In the genomic region with DNA sequence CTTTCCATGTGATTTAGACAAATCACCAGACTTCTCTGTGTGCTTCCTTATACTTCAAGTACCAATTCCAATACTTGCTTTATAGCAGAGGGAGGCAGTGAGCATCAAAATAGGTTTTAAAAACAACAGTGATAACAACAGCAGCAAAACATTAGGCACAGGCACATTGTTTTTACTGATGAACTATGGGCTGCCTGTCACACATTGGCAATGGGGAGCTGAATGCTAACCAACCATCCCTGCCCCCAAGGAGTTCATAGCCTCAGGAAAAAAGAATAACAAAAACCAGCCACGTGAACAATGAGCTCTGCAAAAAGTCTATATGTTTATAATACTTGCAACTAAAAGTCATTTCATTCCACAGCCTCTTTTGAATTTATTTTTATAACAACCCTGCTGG, we compare ENCODE assay signal across 17 cellular contexts.
DNase-seq lines count a peak whose midpoint lies in the region; TF ChIP-seq lines count a peak whose summit lies in the region.
"Had no signal": no experiment of that assay in that cellular context is flagged by ENCODE, and none has a peak within 500 bp of the region (broad histone marks: within the 10 kb centered on the region; RNA-seq: fewer than 3 reads in every experiment).

No MANE protein-coding gene starts in this region.

- H3K27me3 ChIP-seq in adipocyte (replicated peaks; ENCODE audit: control insufficient read depth, insufficient read depth, low read length) (no peaks in the 10 kb centered on the region), GM23248 (replicated peaks; ENCODE audit: insufficient read depth) (no peaks in the 10 kb centered on the region)
- H3K27me3 ChIP-seq: colonic mucosa, gastroesophageal sphincter had no signal

- H3K9me2 ChIP-seq in GM23248 (ENCODE audit: insufficient read depth): no peaks in the 10 kb centered on the region

- TF ChIP-seq CTCF in HFFc6 (IDR thresholded peaks at IDR 0.05) (no peak), fibroblast of villous mesenchyme (IDR thresholded peaks at IDR 0.05; ENCODE audit: insufficient read depth, low read depth, low read length) (no peak)

- no peak overlapping the region for H2AFZ ChIP-seq in GM23248
- H2AFZ ChIP-seq: PC-9 had no signal

- no peak overlapping the region for H3K27ac ChIP-seq in GM23248
- H3K27ac ChIP-seq: colonic mucosa, PC-9 had no signal

- peak overlapping the region; percentile 8; the same call in 1 of the 2 replicates for H3K4me3 Mint-ChIP-seq in HFFc6

- H3K79me2 ChIP-seq in GM23248 (ENCODE audit: insufficient read depth): no peaks in the 10 kb centered on the region

- H3K9me3 ChIP-seq in adipocyte (ENCODE audit: control insufficient read depth, low read length) (no peaks in the 10 kb centered on the region), GM23248 (ENCODE audit: low read depth) (no peaks in the 10 kb centered on the region)
- H3K9me3 ChIP-seq: colonic mucosa, gastroesophageal sphincter had no signal

- no peaks in the 10 kb centered on the region for H3K36me3 Mint-ChIP-seq in HFFc6 (ENCODE audit: low read depth)

- H3K9me3 Mint-ChIP-seq in HFFc6: no peaks in the 10 kb centered on the region

- H4K20me1 ChIP-seq in GM23248 (ENCODE audit: insufficient read depth): no peaks in the 10 kb centered on the region

- 56 to 62% methylated on average over 1 of the region's 1 CpG for WGBS in GM23248 (ENCODE audit: low coverage in 1 of 2, low lambda C conversion rate in 2 of 2, missing lambda C conversion rate in 2 of 2), 2 experiments

- peaks cover 9% of the 10 kb centered on the region for H3F3A ChIP-seq in GM23248 (ENCODE audit: insufficient read depth)

- H3K4me2 ChIP-seq in GM23248 (ENCODE audit: unreplicated experiment): no peak overlapping the region
- H3K4me2 ChIP-seq: PC-9 had no signal

- H3K27me3 Mint-ChIP-seq in HFFc6 (ENCODE audit: insufficient read depth): no peaks in the 10 kb centered on the region; the same call in 1 of the 2 replicates

- H3K27ac Mint-ChIP-seq in HFFc6: peak overlapping the region; percentile 32

- DNase-seq in HFFc6 (peak; percentile 10), adipocyte (ENCODE audit: low read depth) (peak; percentile 57), fibroblast of villous mesenchyme (ENCODE audit: low read depth) (peak; percentile 57), smooth muscle cell of the brain vasculature (ENCODE audit: low read depth, low spot score) (peak; percentile 76), DMS 273 (lab: John Stamatoyannopoulos, UW; ENCODE audit: unreplicated experiment) (no peak), GM23248 (no peak), cerebellar cortex (ENCODE audit: low spot score) (no peak)
- DNase-seq in stimulated activated CD8-positive, alpha-beta memory T cell treated with anti-CD3 and anti-CD28 coated beads, Interleukin-4, amount 100 ng/mL, for 48 hours: no peak
- DNase-seq: activated effector memory CD4-positive, alpha-beta T cell treated with Interleukin-2 at 50 U/mL for 16 hours; anterior cingulate cortex; colonic mucosa; NCI-H146; NCI-H774; PC-9; stimulated activated CD4-positive, alpha-beta T cell treated with anti-CD3 and anti-CD28 coated beads, Interleukin-4, amount 100 ng/mL, for 24 hours; substantia nigra had no signal

- peaks cover 56% of the 10 kb centered on the region for H3K4me1 Mint-ChIP-seq in HFFc6 (ENCODE audit: low read depth)

- H3K4me3 ChIP-seq in adipocyte (ENCODE audit: low read length) (no peak overlapping the region), fibroblast of villous mesenchyme (ENCODE audit: low read depth, low read length) (no peak overlapping the region), GM23248 (no peak overlapping the region)
- H3K4me3 ChIP-seq: colonic mucosa, gastroesophageal sphincter, PC-9 had no signal

- H3K36me3 ChIP-seq in adipocyte (ENCODE audit: control insufficient read depth, insufficient read depth, low read length, severe bottlenecking): no peaks in the 10 kb centered on the region
- no peaks in the 10 kb centered on the region for H3K36me3 ChIP-seq in GM23248 (ENCODE audit: low read depth)
- H3K36me3 ChIP-seq: colonic mucosa, gastroesophageal sphincter had no signal

- H3K4me1 ChIP-seq in adipocyte (ENCODE audit: control insufficient read depth, insufficient read depth, low read length): peaks cover 21% of the 10 kb centered on the region
- H3K4me1 ChIP-seq in GM23248 (ENCODE audit: insufficient read depth): peaks cover 32% of the 10 kb centered on the region
- H3K4me1 ChIP-seq: colonic mucosa had no signal

- in situ Hi-C loops in GM23248 (cut with MboI): loop anchor here (10.0 kb wide), 1 partner anchor 286 kb away; a partner anchor contains a TSS

- H3K9ac ChIP-seq in adipocyte (ENCODE audit: low read length) (no peak overlapping the region), GM23248 (no peak overlapping the region)

Comparison
In these comparisons a context has a peak if more than half of its experiments do, and no peak if none do; other contexts are left out.
1. DNase-seq: peak in HFFc6 (single experiment), adipocyte (single experiment), fibroblast of villous mesenchyme (single experiment) and smooth muscle cell of the brain vasculature (single experiment); none in DMS 273 (single experiment), GM23248 (single experiment), stimulated activated CD8-positive, alpha-beta memory T cell treated with anti-CD3 and anti-CD28 coated beads, Interleukin-4, amount 100 ng/mL, for 48 hours (single experiment) and cerebellar cortex (single experiment).